ENCODE assay signal across 19 cellular contexts in genomic region chr6:67679566-67680296, GRCh38.
DNase-seq lines count a peak whose midpoint lies in the region; ATAC-seq and TF ChIP-seq lines count a peak whose summit lies in the region.
"Had no signal": no experiment of that assay in that cellular context is flagged by ENCODE, and none has a peak within 500 bp of the region (broad histone marks: within the 10 kb centered on the region; RNA-seq: fewer than 3 reads in every experiment).

No MANE protein-coding gene starts in this region.

- DNase-seq in DMS53 (lab: John Stamatoyannopoulos, UW) (peak; percentile 41), M059J (ENCODE audit: low read depth) (peak; percentile 68), astrocyte of the hippocampus (ENCODE audit: low read depth, low spot score) (peak; percentile 39), osteocyte (ENCODE audit: extremely low spot score, unreplicated experiment) (no peak), SHP77 treated with DMSO at 0.1 percent for 48 hours (lab: John Stamatoyannopoulos, UW) (no peak), amygdala (lab: John Stamatoyannopoulos, UW) (no peak), SIG-M5 treated with dmso at 0.1 percent for 504 hours (lab: John Stamatoyannopoulos, UW; ENCODE audit: unreplicated experiment) (no peak)
- DNase-seq: CD4-positive, alpha-beta memory T cell; DND-41; GDM1; Kasumi-1; NCI-H1417 treated with DMSO at 0.1 percent for 48 hours; NCI-H2029; NCI-H2171; NCI-H446; SW 1271 had no signal

- TF ChIP-seq CTCF in osteocyte (IDR thresholded peaks at IDR 0.05): no peak

- no peak overlapping the region for H3K4me3 Mint-ChIP-seq in osteocyte (ENCODE audit: unreplicated experiment)
- H3K4me3 Mint-ChIP-seq: CD4-positive, alpha-beta memory T cell; GM23338 had no signal

- H3K4me1 Mint-ChIP-seq in osteocyte (ENCODE audit: unreplicated experiment): peaks cover 28% of the 10 kb centered on the region
- H3K4me1 Mint-ChIP-seq: CD4-positive, alpha-beta memory T cell; GM23338 had no signal

- H3K9me3 Mint-ChIP-seq in osteocyte (ENCODE audit: unreplicated experiment): peaks cover 19% of the 10 kb centered on the region

- no peak for ATAC-seq in HG03460 (IDR thresholded peaks at IDR 0.05; ENCODE audit: unreplicated experiment)
- ATAC-seq: GM12878, GM23338 had no signal

- H3K27me3 Mint-ChIP-seq in osteocyte (ENCODE audit: unreplicated experiment): no peaks in the 10 kb centered on the region
- H3K27me3 Mint-ChIP-seq: CD4-positive, alpha-beta memory T cell had no signal

- H3K36me3 Mint-ChIP-seq in osteocyte (ENCODE audit: unreplicated experiment): peaks cover 19% of the 10 kb centered on the region
- H3K36me3 Mint-ChIP-seq: CD4-positive, alpha-beta memory T cell had no signal

- H3K27ac Mint-ChIP-seq in osteocyte (ENCODE audit: unreplicated experiment): peak overlapping the region; percentile 77
- H3K27ac Mint-ChIP-seq: CD4-positive, alpha-beta memory T cell; GM23338 had no signal

Comparison
In these comparisons a context has a peak if more than half of its experiments do, and no peak if none do; other contexts are left out.
1. DNase-seq: peak in DMS53 (single experiment), M059J (single experiment) and astrocyte of the hippocampus (single experiment); none in osteocyte (single experiment), SHP77 treated with DMSO at 0.1 percent for 48 hours (single experiment), amygdala (0 of 56) and SIG-M5 treated with dmso at 0.1 percent for 504 hours (single experiment).